ENCODE assay signal across 28 cellular contexts in genomic region chr9:9750719-9751118, GRCh38.
"Had no signal": no experiment of that assay in that cellular context is flagged by ENCODE, and none has a peak within 500 bp of the region (broad histone marks: within the 10 kb centered on the region; RNA-seq: fewer than 3 reads in every experiment).

No MANE protein-coding gene starts in this region.

- H3K36me3 ChIP-seq: adrenal gland, esophagus squamous epithelium had no signal

- H3K27ac Mint-ChIP-seq: activated CD4-positive, alpha-beta memory T cell treated with anti-CD3 and anti-CD28 coated beads for 36 hours; activated CD4-positive, alpha-beta T cell treated with anti-CD3 and anti-CD28 coated beads for 36 hours; activated CD4-positive, alpha-beta T cell treated with anti-CD3 and anti-CD28 coated beads, Interleukin-2, amount 10 ng/mL, durations not matched to agents 24 days and 14 days; activated CD8-positive, alpha-beta memory T cell treated with anti-CD3 and anti-CD28 coated beads, Interleukin-2, amount 10 ng/mL, durations not matched to agents 7 days and 5 days; activated CD8-positive, alpha-beta T cell treated with anti-CD3 and anti-CD28 coated beads, Interleukin-2, amount 10 ng/mL, durations not matched to agents 7 days and 5 days; activated naive CD4-positive, alpha-beta T cell treated with anti-CD3 and anti-CD28 coated beads for 36 hours; activated naive CD4-positive, alpha-beta T cell treated with anti-CD3 and anti-CD28 coated beads, Interleukin-2, amount 50 U/mL, for 24 hours; activated naive CD8-positive, alpha-beta T cell treated with anti-CD3 and anti-CD28 coated beads for 36 hours; activated naive CD8-positive, alpha-beta T cell treated with anti-CD3 and anti-CD28 coated beads, Interleukin-2, amount 50 U/mL, for 24 hours; activated T-helper 1 cell treated with anti-CD3 and anti-CD28 coated beads, Interleukin-12 subunit alpha, Interleukin-12 subunit beta, Interleukin-2, Interleukin-4 antibody, amounts not matched to agents 30 ng/mL and 10 ng/mL and 1 ng/mL, durations not matched to agents 14 hours and 24 hours and 36 hours; activated T-helper 2 cell treated with anti-CD3 and anti-CD28 coated beads, Interferon-gamma antibody, Interleukin-2, Interleukin-4, amounts not matched to agents 10 μg/mL and 5 μg/mL and 100 μg/mL, durations not matched to agents 14 hours and 24 hours and 36 hours had no signal

- H3K27ac ChIP-seq: adrenal gland, body of pancreas, epithelial cell of prostate, esophagus squamous epithelium had no signal

- H3K27me3 ChIP-seq: adrenal gland, body of pancreas, esophagus squamous epithelium had no signal

- H3K4me1 Mint-ChIP-seq: activated CD4-positive, alpha-beta T cell treated with anti-CD3 and anti-CD28 coated beads for 36 hours; activated CD4-positive, alpha-beta T cell treated with anti-CD3 and anti-CD28 coated beads, Interleukin-2, amount 10 ng/mL, durations not matched to agents 24 days and 14 days; activated CD8-positive, alpha-beta memory T cell treated with anti-CD3 and anti-CD28 coated beads, Interleukin-2, amount 10 ng/mL, durations not matched to agents 7 days and 5 days; activated naive CD4-positive, alpha-beta T cell treated with anti-CD3 and anti-CD28 coated beads, Interleukin-2, amount 50 U/mL, for 24 hours; activated naive CD8-positive, alpha-beta T cell treated with anti-CD3 and anti-CD28 coated beads for 36 hours; activated naive CD8-positive, alpha-beta T cell treated with anti-CD3 and anti-CD28 coated beads, Interleukin-2, amount 50 U/mL, for 24 hours had no signal

- H3K9me3 Mint-ChIP-seq: activated CD4-positive, alpha-beta memory T cell treated with anti-CD3 and anti-CD28 coated beads for 36 hours; activated CD4-positive, alpha-beta T cell treated with anti-CD3 and anti-CD28 coated beads, Interleukin-2, amount 10 ng/mL, durations not matched to agents 24 days and 14 days; activated naive CD4-positive, alpha-beta T cell treated with anti-CD3 and anti-CD28 coated beads for 36 hours; activated naive CD8-positive, alpha-beta T cell treated with anti-CD3 and anti-CD28 coated beads for 36 hours; activated naive CD8-positive, alpha-beta T cell treated with anti-CD3 and anti-CD28 coated beads, Interleukin-2, amount 50 U/mL, for 24 hours; activated T-helper 1 cell treated with anti-CD3 and anti-CD28 coated beads, Interleukin-12 subunit alpha, Interleukin-12 subunit beta, Interleukin-2, Interleukin-4 antibody, amounts not matched to agents 30 ng/mL and 10 ng/mL and 1 ng/mL, durations not matched to agents 14 hours and 24 hours and 36 hours had no signal

- H3K4me1 ChIP-seq: adrenal gland, esophagus squamous epithelium had no signal

- DNase-seq: activated CD4-positive, alpha-beta memory T cell treated with anti-CD3 and anti-CD28 coated beads for 36 hours; activated CD4-positive, alpha-beta T cell treated with anti-CD3 and anti-CD28 coated beads for 36 hours; activated CD4-positive, alpha-beta T cell treated with anti-CD3 and anti-CD28 coated beads, Interleukin-2, amount 10 ng/mL, durations not matched to agents 24 days and 14 days; activated CD4-positive, CD25-positive, alpha-beta regulatory T cell; activated CD4-positive, CD25-positive, alpha-beta regulatory T cell treated with anti-CD3 and anti-CD28 coated beads, Interleukin-2, amount 50 U/mL, for 72 hours; activated CD8-positive, alpha-beta memory T cell treated with anti-CD3 and anti-CD28 coated beads, Interleukin-2, amount 10 ng/mL, durations not matched to agents 7 days and 5 days; activated CD8-positive, alpha-beta memory T cell treated with anti-CD3 and anti-CD28 coated beads, Interleukin-2, amount 50 U/mL, for 4 hours; activated CD8-positive, alpha-beta T cell treated with anti-CD3 and anti-CD28 coated beads, Interleukin-2, amount 10 ng/mL, durations not matched to agents 7 days and 5 days; activated effector memory CD4-positive, alpha-beta T cell treated with anti-CD3 and anti-CD28 coated beads, Interleukin-2, amount 50 U/mL, for 16 hours; activated naive CD4-positive, alpha-beta T cell treated with anti-CD3 and anti-CD28 coated beads for 36 hours; activated naive CD8-positive, alpha-beta T cell treated with anti-CD3 and anti-CD28 coated beads for 36 hours; activated naive CD8-positive, alpha-beta T cell treated with anti-CD3 and anti-CD28 coated beads, Interleukin-2, amount 50 U/mL, for 24 hours; activated T-cell treated with anti-CD3 and anti-CD28 coated beads, Interleukin-2, amount 50 U/mL, for 1 hour; activated T-cell treated with anti-CD3 and anti-CD28 coated beads, Interleukin-2, amount 50 U/mL, for 48 hours; adrenal gland; amygdala; aorta; body of pancreas; caudate nucleus; effector CD8-positive, alpha-beta T cell; esophagus squamous epithelium; foreskin melanocyte; head of caudate nucleus; T-helper 2 cell had no signal

- H3K4me3 ChIP-seq: adrenal gland, body of pancreas, esophagus squamous epithelium had no signal

- H3K9me3 ChIP-seq: adrenal gland, body of pancreas, esophagus squamous epithelium had no signal

- H3K27me3 Mint-ChIP-seq: activated CD4-positive, alpha-beta memory T cell treated with anti-CD3 and anti-CD28 coated beads for 36 hours; activated CD4-positive, alpha-beta T cell treated with anti-CD3 and anti-CD28 coated beads for 36 hours; activated CD4-positive, alpha-beta T cell treated with anti-CD3 and anti-CD28 coated beads, Interleukin-2, amount 10 ng/mL, durations not matched to agents 24 days and 14 days; activated CD8-positive, alpha-beta memory T cell treated with anti-CD3 and anti-CD28 coated beads, Interleukin-2, amount 10 ng/mL, durations not matched to agents 7 days and 5 days; activated naive CD4-positive, alpha-beta T cell treated with anti-CD3 and anti-CD28 coated beads, Interleukin-2, amount 50 U/mL, for 24 hours; activated naive CD8-positive, alpha-beta T cell treated with anti-CD3 and anti-CD28 coated beads for 36 hours; activated naive CD8-positive, alpha-beta T cell treated with anti-CD3 and anti-CD28 coated beads, Interleukin-2, amount 50 U/mL, for 24 hours had no signal

- H3K4me3 Mint-ChIP-seq: activated CD4-positive, alpha-beta memory T cell treated with anti-CD3 and anti-CD28 coated beads for 36 hours; activated CD4-positive, alpha-beta T cell treated with anti-CD3 and anti-CD28 coated beads for 36 hours; activated CD4-positive, alpha-beta T cell treated with anti-CD3 and anti-CD28 coated beads, Interleukin-2, amount 10 ng/mL, durations not matched to agents 24 days and 14 days; activated CD8-positive, alpha-beta memory T cell treated with anti-CD3 and anti-CD28 coated beads, Interleukin-2, amount 10 ng/mL, durations not matched to agents 7 days and 5 days; activated CD8-positive, alpha-beta T cell treated with anti-CD3 and anti-CD28 coated beads, Interleukin-2, amount 10 ng/mL, durations not matched to agents 7 days and 5 days; activated naive CD4-positive, alpha-beta T cell treated with anti-CD3 and anti-CD28 coated beads for 36 hours; activated naive CD4-positive, alpha-beta T cell treated with anti-CD3 and anti-CD28 coated beads, Interleukin-2, amount 50 U/mL, for 24 hours; activated naive CD8-positive, alpha-beta T cell treated with anti-CD3 and anti-CD28 coated beads for 36 hours; activated naive CD8-positive, alpha-beta T cell treated with anti-CD3 and anti-CD28 coated beads, Interleukin-2, amount 50 U/mL, for 24 hours; activated T-helper 1 cell treated with anti-CD3 and anti-CD28 coated beads, Interleukin-12 subunit alpha, Interleukin-12 subunit beta, Interleukin-2, Interleukin-4 antibody, amounts not matched to agents 30 ng/mL and 10 ng/mL and 1 ng/mL, durations not matched to agents 14 hours and 24 hours and 36 hours had no signal

- H3K36me3 Mint-ChIP-seq: activated CD4-positive, alpha-beta memory T cell treated with anti-CD3 and anti-CD28 coated beads for 36 hours; activated CD8-positive, alpha-beta memory T cell treated with anti-CD3 and anti-CD28 coated beads, Interleukin-2, amount 10 ng/mL, durations not matched to agents 7 days and 5 days; activated naive CD4-positive, alpha-beta T cell treated with anti-CD3 and anti-CD28 coated beads, Interleukin-2, amount 50 U/mL, for 24 hours; activated naive CD8-positive, alpha-beta T cell treated with anti-CD3 and anti-CD28 coated beads for 36 hours had no signal

- ATAC-seq: activated CD4-positive, alpha-beta T cell treated with anti-CD3 and anti-CD28 coated beads for 36 hours; activated CD8-positive, alpha-beta memory T cell treated with anti-CD3 and anti-CD28 coated beads, Interleukin-2, amount 10 ng/mL, durations not matched to agents 7 days and 5 days; activated CD8-positive, alpha-beta T cell treated with anti-CD3 and anti-CD28 coated beads, Interleukin-2, amount 10 ng/mL, durations not matched to agents 7 days and 5 days; activated naive CD8-positive, alpha-beta T cell treated with anti-CD3 and anti-CD28 coated beads, Interleukin-2, amount 50 U/mL, for 24 hours; body of pancreas had no signal
